In the genomic region with DNA sequence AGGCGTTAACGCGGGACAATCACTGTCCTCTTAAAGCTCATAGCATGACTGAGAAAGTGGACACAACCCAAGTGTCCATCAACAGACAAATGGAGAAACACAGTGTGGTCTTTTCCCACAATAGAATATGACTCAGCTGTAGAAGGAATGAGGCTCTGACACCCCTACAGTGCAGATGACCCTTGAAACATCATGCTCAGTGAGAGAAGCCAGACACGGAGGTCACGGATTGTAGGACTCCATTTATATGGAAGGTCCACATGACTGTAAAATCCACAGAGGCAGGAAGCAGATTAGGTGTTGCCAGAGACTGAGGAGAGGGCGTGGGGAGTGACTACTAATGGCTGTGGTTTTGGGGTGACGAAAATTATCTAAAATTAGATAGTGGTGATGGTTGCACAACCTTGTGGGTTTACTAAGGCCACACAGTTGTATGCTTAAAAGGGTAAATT, we compare ENCODE assay signal across 10 cellular contexts. TPM values are rescaled to one million over a fixed set of nuclear protein-coding genes. Genes with fewer than 3 reads are reported as not detected.
DNase-seq lines count a peak whose midpoint lies in the region; ATAC-seq, FAIRE-seq and TF ChIP-seq lines count a peak whose summit lies in the region.
"Had no signal": no experiment of that assay in that cellular context is flagged by ENCODE, and none has a peak within 500 bp of the region (broad histone marks: within the 10 kb centered on the region; RNA-seq: fewer than 3 reads in every experiment).

No MANE protein-coding gene starts in this region.

- H3K27me3 ChIP-seq in astrocyte (ENCODE audit: insufficient read depth, low read length) (no peaks in the 10 kb centered on the region), hepatocyte (no peaks in the 10 kb centered on the region)

- H4K20me1 ChIP-seq in astrocyte (ENCODE audit: insufficient read depth, low read length), result no peaks in the 10 kb centered on the region
- no peaks in the 10 kb centered on the region for H4K20me1 ChIP-seq in hepatocyte (ENCODE audit: insufficient read depth, poor library complexity, severe bottlenecking)

- 86% methylated on average over 7 of the region's 7 CpGs for WGBS in hepatocyte (ENCODE audit: low lambda C conversion rate, missing lambda C conversion rate)

- H3K4me3 ChIP-seq in astrocyte (ENCODE audit: insufficient read depth, low read depth, low read length), result no peak overlapping the region
- H3K4me3 ChIP-seq in hepatocyte, result no peak overlapping the region
- H3K4me3 ChIP-seq: A549 had no signal

- DNase-seq in NK-92 treated with Interleukin-12 subunit alpha and Interleukin-12 subunit beta, amount 100 ng/mL, for 24 hours (lab: John Stamatoyannopoulos, UW), result peak; percentile 53
- DNase-seq in NK-92 (lab: John Stamatoyannopoulos, UW; ENCODE audit: unreplicated experiment), result no peak
- DNase-seq in KBM-7, result peak; percentile 95
- peak; percentile 92 for DNase-seq in astrocyte (ENCODE audit: low read depth)
- DNase-seq in natural killer cell treated with Interleukin-12 subunit alpha and Interleukin-12 subunit beta and Interleukin-15 and Interleukin-18, amount 100 ng/mL, for 72 hours (ENCODE audit: low spot score), result no peak
- DNase-seq in medulla oblongata (ENCODE audit: extremely low spot score), result no peak
- DNase-seq in hepatocyte (ENCODE audit: low spot score), result no peak
- no peak for DNase-seq in effector CD8-positive, alpha-beta T cell (lab: John Stamatoyannopoulos, UW)
- DNase-seq: amniotic stem cell had no signal

- H3K27ac ChIP-seq in astrocyte (ENCODE audit: low read depth, low read length) (no peak overlapping the region), hepatocyte (no peak overlapping the region)
- H3K27ac ChIP-seq: A549 had no signal

- no peaks in the 10 kb centered on the region for H3K9me2 ChIP-seq in hepatocyte (replicated peaks; ENCODE audit: insufficient read depth)

- H3K36me3 Mint-ChIP-seq in astrocyte (ENCODE audit: low read depth, unreplicated experiment), result no peaks in the 10 kb centered on the region
- no peaks in the 10 kb centered on the region for H3K36me3 Mint-ChIP-seq in natural killer cell treated with Interleukin-12 subunit alpha and Interleukin-12 subunit beta and Interleukin-15 and Interleukin-18, amount 100 ng/mL, for 72 hours

- H2AFZ ChIP-seq in astrocyte (ENCODE audit: low read depth, low read length) (no peak overlapping the region), hepatocyte (no peak overlapping the region)

- H3K9me3 ChIP-seq in astrocyte (ENCODE audit: insufficient read depth, low read depth, low read length) (no peaks in the 10 kb centered on the region), hepatocyte (ENCODE audit: low read depth) (no peaks in the 10 kb centered on the region)
- H3K9me3 ChIP-seq: A549 had no signal

- H3K4me1 Mint-ChIP-seq in astrocyte (ENCODE audit: low read depth, unreplicated experiment), result peaks cover 5% of the 10 kb centered on the region
- peaks cover 13 to 24% of the 10 kb centered on the region in 2 donors for H3K4me1 Mint-ChIP-seq in natural killer cell treated with Interleukin-12 subunit alpha and Interleukin-12 subunit beta and Interleukin-15 and Interleukin-18, amount 100 ng/mL, for 72 hours (ENCODE audit: low read depth in 2 of 2)

- H3K4me3 Mint-ChIP-seq in astrocyte (ENCODE audit: unreplicated experiment), result no peak overlapping the region
- peak overlapping the region; percentile 52 for H3K4me3 Mint-ChIP-seq in natural killer cell treated with Interleukin-12 subunit alpha and Interleukin-12 subunit beta and Interleukin-15 and Interleukin-18, amount 100 ng/mL, for 72 hours

- FAIRE-seq in astrocyte (lab: Jason Lieb, UNC), result no peak
- FAIRE-seq: A549 had no signal

- no peaks in the 10 kb centered on the region for H3K36me3 ChIP-seq in astrocyte (ENCODE audit: insufficient read depth, low read length)
- H3K36me3 ChIP-seq in hepatocyte (replicated peaks; ENCODE audit: insufficient read depth, low read depth), result no peaks in the 10 kb centered on the region

- H3K4me2 ChIP-seq in astrocyte (ENCODE audit: low read length), result peak overlapping the region; percentile 4
- no peak overlapping the region for H3K4me2 ChIP-seq in hepatocyte
- H3K4me2 ChIP-seq: A549 had no signal

- TF ChIP-seq CTCF in astrocyte (IDR thresholded peaks at IDR 0.05; ENCODE audit: insufficient read depth, low read depth, low read length) (no peak), hepatocyte (IDR thresholded peaks at IDR 0.05; ENCODE audit: poor library complexity) (no peak)

- H3K27me3 Mint-ChIP-seq in astrocyte (ENCODE audit: low read depth, unreplicated experiment), result no peaks in the 10 kb centered on the region
- no peaks in the 10 kb centered on the region for H3K27me3 Mint-ChIP-seq in natural killer cell treated with Interleukin-12 subunit alpha and Interleukin-12 subunit beta and Interleukin-15 and Interleukin-18, amount 100 ng/mL, for 72 hours

- H3K9me3 Mint-ChIP-seq in astrocyte (ENCODE audit: unreplicated experiment), result peaks cover 6% of the 10 kb centered on the region
- no peaks in the 10 kb centered on the region for H3K9me3 Mint-ChIP-seq in natural killer cell treated with Interleukin-12 subunit alpha and Interleukin-12 subunit beta and Interleukin-15 and Interleukin-18, amount 100 ng/mL, for 72 hours

- in situ Hi-C loops in KBM-7 (cut with MboI; ENCODE audit: low pct_unique_long_range_greater_than_20kb, low sequenced_read_pairs), result no loop called here

- H3K4me1 ChIP-seq in astrocyte (ENCODE audit: insufficient read depth, low read length) (no peaks in the 10 kb centered on the region), hepatocyte (ENCODE audit: insufficient read depth) (no peaks in the 10 kb centered on the region)

- no peaks in the 10 kb centered on the region for H3K79me2 ChIP-seq in astrocyte (ENCODE audit: insufficient read depth, low read length)
- no peaks in the 10 kb centered on the region for H3K79me2 ChIP-seq in hepatocyte

- peak; percentile 74 to 85 for ATAC-seq in natural killer cell treated with Interleukin-12 subunit alpha and Interleukin-12 subunit beta and Interleukin-15 and Interleukin-18, amount 100 ng/mL, for 72 hours
- ATAC-seq: A549 had no signal

- H3K9ac ChIP-seq in astrocyte (ENCODE audit: low read length), result no peak overlapping the region

- no peak overlapping the region for H3K27ac Mint-ChIP-seq in astrocyte (ENCODE audit: unreplicated experiment)
- peak overlapping the region; percentile 26 to 55 for H3K27ac Mint-ChIP-seq in natural killer cell treated with Interleukin-12 subunit alpha and Interleukin-12 subunit beta and Interleukin-15 and Interleukin-18, amount 100 ng/mL, for 72 hours

RNA-seq across cellular contexts. Expression of a gene that starts 6.1 kb away (rescaled TPM):
- total RNA-seq in astrocyte (8.7 and 9.6 TPM in 2 replicates), hepatocyte (7.1 and 9.5 TPM in 2 replicates)
- 100 to 1,000 TPM in 1 of 2 donors, 10 to 100 TPM in 1; 45.0 to 117 TPM for total RNA-seq in natural killer cell treated with Interleukin-12 subunit alpha and Interleukin-12 subunit beta and Interleukin-15 and Interleukin-18, amount 100 ng/mL, for 72 hours
- polyA plus RNA-seq in hepatocyte, result 6.2 and 7.0 TPM in 2 replicates

Comparison
In these comparisons a context has a peak if more than half of its experiments do, and no peak if none do; other contexts are left out.
1. DNase-seq: peak in NK-92 treated with Interleukin-12 subunit alpha and Interleukin-12 subunit beta, amount 100 ng/mL, for 24 hours (single experiment), KBM-7 (single experiment) and astrocyte (single experiment); none in NK-92 (single experiment), natural killer cell treated with Interleukin-12 subunit alpha and Interleukin-12 subunit beta and Interleukin-15 and Interleukin-18, amount 100 ng/mL, for 72 hours (single experiment), medulla oblongata (single experiment), hepatocyte (single experiment) and effector CD8-positive, alpha-beta T cell (single experiment).